In genomic region chr17:9611557-9611956, GRCh38 we compare ENCODE assay signal across 38 cellular contexts. TPM values are rescaled to one million over a fixed set of nuclear protein-coding genes. Genes with fewer than 3 reads are reported as not detected.
"Had no signal": no experiment of that assay in that cellular context is flagged by ENCODE, and none has a peak within 500 bp of the region (broad histone marks: within the 10 kb centered on the region; RNA-seq: fewer than 3 reads in every experiment).

No MANE protein-coding gene starts in this region.

- H3K27ac ChIP-seq: adrenal gland, ascending aorta, body of pancreas, brain microvascular endothelial cell, breast epithelium, cardiac muscle cell had no signal

- H3K36me3 ChIP-seq: adrenal gland, ascending aorta, brain microvascular endothelial cell, breast epithelium, cardiac muscle cell had no signal

- DNase-seq: activated effector memory CD4-positive, alpha-beta T cell treated with anti-CD3 and anti-CD28 coated beads, Interleukin-2, amount 50 U/mL, for 16 hours; activated effector memory CD4-positive, alpha-beta T cell treated with Interleukin-2 at 50 U/mL for 16 hours; activated gamma-delta T cell; activated gamma-delta T cell treated with Interleukin-2 at 50 U/mL for 16 hours; activated naive CD4-positive, alpha-beta T cell; activated naive CD4-positive, alpha-beta T cell treated with anti-CD3 and anti-CD28 coated beads for 36 hours; activated naive CD4-positive, alpha-beta T cell treated with anti-CD3 and anti-CD28 coated beads, Interleukin-2, amount 10 ng/mL, durations not matched to agents 7 days and 5 days; activated naive CD4-positive, alpha-beta T cell treated with anti-CD3 and anti-CD28 coated beads, Interleukin-2, amount 50 U/mL, for 16 hours; activated naive CD4-positive, alpha-beta T cell treated with Interleukin-2 at 50 U/mL for 16 hours; activated naive CD8-positive, alpha-beta T cell treated with anti-CD3 and anti-CD28 coated beads for 36 hours; activated naive CD8-positive, alpha-beta T cell treated with anti-CD3 and anti-CD28 coated beads, Interleukin-2, amount 10 ng/mL, durations not matched to agents 7 days and 5 days; activated naive CD8-positive, alpha-beta T cell treated with anti-CD3 and anti-CD28 coated beads, Interleukin-2, amount 50 U/mL, for 24 hours; activated T-cell treated with anti-CD3 and anti-CD28 coated beads, Interleukin-2, amount 50 U/mL, for 1 hour; activated T-cell treated with anti-CD3 and anti-CD28 coated beads, Interleukin-2, amount 50 U/mL, for 24 hours; activated T-cell treated with anti-CD3 and anti-CD28 coated beads, Interleukin-2, amount 50 U/mL, for 4 hours; activated T-cell treated with anti-CD3 and anti-CD28 coated beads, Interleukin-2, amount 50 U/mL, for 48 hours; activated T-cell treated with anti-CD3 and anti-CD28 coated beads, Interleukin-2, amount 50 U/mL, for 72 hours; adrenal gland; amniotic stem cell; amygdala; anterior cingulate cortex; aorta; body of pancreas; brain microvascular endothelial cell; caudate nucleus; central memory CD4-positive, alpha-beta T cell; cerebellar nuclear complex had no signal

- H3K4me1 ChIP-seq: adrenal gland, ascending aorta, body of pancreas, breast epithelium had no signal

- FAIRE-seq: astrocyte, bronchial epithelial cell had no signal

- H3K9me3 ChIP-seq: adrenal gland, body of pancreas, breast epithelium had no signal

- H3K4me3 ChIP-seq: adrenal gland, ascending aorta, body of pancreas, breast epithelium, cardiac muscle cell had no signal

- H3K27me3 ChIP-seq: adrenal gland, ascending aorta, body of pancreas, brain microvascular endothelial cell, breast epithelium, cardiac muscle cell had no signal

- ATAC-seq: activated naive CD4-positive, alpha-beta T cell treated with anti-CD3 and anti-CD28 coated beads, Interleukin-2, amount 50 U/mL, for 72 hours; activated naive CD8-positive, alpha-beta T cell treated with anti-CD3 and anti-CD28 coated beads, Interleukin-2, amount 50 U/mL, for 24 hours; activated T-cell treated with anti-CD3 and anti-CD28 coated beads, Interleukin-2, amount 50 U/mL, for 4 hours; activated T-cell treated with anti-CD3 and anti-CD28 coated beads, Interleukin-2, amount 50 U/mL, for 72 hours; activated T-helper 17 cell treated with anti-CD3 and anti-CD28 coated beads, Interleukin-2, amount 50 U/mL, for 72 hours; body of pancreas had no signal

RNA-seq across cellular contexts. Expression of gene USP43, which starts 33.8 kb away (rescaled TPM):
- total RNA-seq: activated T-helper 1 cell treated with anti-CD3 and anti-CD28 coated beads, Interleukin-12 subunit alpha, Interleukin-12 subunit beta, Interleukin-2, Interleukin-4 antibody, amounts not matched to agents 30 ng/mL and 10 ng/mL and 1 ng/mL, durations not matched to agents 14 hours and 24 hours and 36 hours; ascending aorta; cardiac septum had no signal

RNA-seq across cellular contexts. Expression of gene CFAP52, which starts 35.1 kb away (rescaled TPM):
- total RNA-seq: activated naive CD4-positive, alpha-beta T cell treated with anti-CD3 and anti-CD28 coated beads for 36 hours; activated naive CD4-positive, alpha-beta T cell treated with anti-CD3 and anti-CD28 coated beads, Interleukin-2, amount 50 U/mL, for 72 hours; activated naive CD8-positive, alpha-beta T cell treated with anti-CD3 and anti-CD28 coated beads for 36 hours; activated naive CD8-positive, alpha-beta T cell treated with anti-CD3 and anti-CD28 coated beads, Interleukin-2, amount 10 ng/mL, durations not matched to agents 7 days and 5 days; activated T-cell treated with anti-CD3 and anti-CD28 coated beads, Interleukin-2, amount 50 U/mL, for 4 hours; activated T-helper 1 cell treated with anti-CD3 and anti-CD28 coated beads, Interleukin-12 subunit alpha, Interleukin-12 subunit beta, Interleukin-2, Interleukin-4 antibody, amounts not matched to agents 30 ng/mL and 10 ng/mL and 1 ng/mL, durations not matched to agents 14 hours and 24 hours and 36 hours; activated T-helper 17 cell treated with anti-CD3 and anti-CD28 coated beads, Interleukin-2, amount 50 U/mL, for 72 hours; activated T-helper 2 cell treated with anti-CD3 and anti-CD28 coated beads, Interferon-gamma antibody, Interleukin-2, Interleukin-4, amounts not matched to agents 10 μg/mL and 5 μg/mL and 100 μg/mL, durations not matched to agents 14 hours and 24 hours and 36 hours; ascending aorta; astrocyte; body of pancreas; bronchial epithelial cell; cardiac muscle cell; cardiac septum; chondrocyte had no signal
- polyA plus RNA-seq: aorta had no signal
